ENCODE assay signal across 1 cellular context in genomic region chr3:149395107-149396089, GRCh38.
TF ChIP-seq lines count a peak whose summit lies in the region.

No MANE protein-coding gene starts in this region.

TF ChIP-seq in GM23338, 12 proteins besides CTCF, POLR2A, EP300 and RAD21 (continued from another document):
- TF ChIP-seq EZH2phosphoT487 (IDR thresholded peaks at IDR 0.05; ENCODE audit: unreplicated experiment): no peak
TF ChIP-seq in GM23338: peak in this region for 0.
